In the genomic region with DNA sequence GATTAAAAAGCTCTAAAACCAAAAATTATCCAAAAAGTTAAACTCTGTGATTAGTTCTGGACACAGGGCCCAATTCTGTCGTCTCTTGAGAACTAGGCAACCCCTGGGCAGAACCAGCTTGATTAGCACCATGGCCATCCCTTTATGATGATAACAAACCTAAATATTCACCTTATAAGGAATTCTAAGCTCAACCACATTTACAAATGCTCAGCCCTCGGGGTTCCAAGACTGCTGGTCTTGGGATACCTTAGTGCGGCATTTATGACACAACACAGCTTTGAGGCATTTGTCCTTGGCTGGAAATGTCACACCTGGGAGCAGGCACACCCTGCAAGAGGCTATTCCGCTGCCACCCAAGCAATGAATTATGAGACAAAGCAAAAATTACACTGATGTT, we compare ENCODE assay signal across 16 cellular contexts. TPM values are rescaled to one million over a fixed set of nuclear protein-coding genes. Genes with fewer than 3 reads are reported as not detected.
DNase-seq lines count a peak whose midpoint lies in the region; FAIRE-seq and TF ChIP-seq lines count a peak whose summit lies in the region.
"Had no signal": no experiment of that assay in that cellular context is flagged by ENCODE, and none has a peak within 500 bp of the region (broad histone marks: within the 10 kb centered on the region; RNA-seq: fewer than 3 reads in every experiment).

No MANE protein-coding gene starts in this region.

- no peak for TF ChIP-seq CTCF in type B pancreatic cell (conservative IDR thresholded peaks at IDR 0.05)

- H3K4me1 ChIP-seq in HUES6 (ENCODE audit: control insufficient read depth, insufficient read depth, low read length) (peaks cover 5% of the 10 kb centered on the region), iPS-18a (ENCODE audit: control insufficient read depth, low read depth, low read length) (peaks cover 11% of the 10 kb centered on the region), neuronal stem cell (ENCODE audit: control insufficient read depth in 2 of 2, insufficient read depth in 1 of 2, low read depth in 1 of 2, low read length in 2 of 2) (peaks cover 0 to 1% of the 10 kb centered on the region in 2 donors)
- H3K4me1 ChIP-seq: BE2C had no signal

- no peak overlapping the region for H4K91ac ChIP-seq in neuronal stem cell (ENCODE audit: low read depth, low read length, poor library complexity)

- H2AK5ac ChIP-seq in neuronal stem cell (ENCODE audit: low read depth, low read length): no peak overlapping the region

- H3K36me3 ChIP-seq in HUES6 (ENCODE audit: control insufficient read depth, insufficient read depth, low read length): peaks cover 23% of the 10 kb centered on the region
- peaks cover 24% of the 10 kb centered on the region for H3K36me3 ChIP-seq in iPS-18a (ENCODE audit: control insufficient read depth, low read depth, low read length)
- peaks cover 11 to 46% of the 10 kb centered on the region in 2 donors for H3K36me3 ChIP-seq in neuronal stem cell (replicated peaks in 1 of 2; ENCODE audit: control insufficient read depth in 2 of 2, insufficient read depth in 2 of 2, low read length in 2 of 2)

- CTCF ChIA-PET in activated CD4-positive, alpha-beta memory T cell treated with anti-CD3 and anti-CD28 coated beads, Interleukin-2, amount 10 ng/mL, durations not matched to agents 7 days and 5 days (lab: Charles Lee): no interaction called here

- H3K4ac ChIP-seq in neuronal stem cell (ENCODE audit: low read length): no peak overlapping the region

- H3K27me3 Mint-ChIP-seq in type B pancreatic cell: no peaks in the 10 kb centered on the region
- H3K27me3 Mint-ChIP-seq in activated CD4-positive, alpha-beta memory T cell treated with anti-CD3 and anti-CD28 coated beads, Interleukin-2, amount 10 ng/mL, durations not matched to agents 7 days and 5 days: no peaks in the 10 kb centered on the region
- H3K27me3 Mint-ChIP-seq: CD4-positive, alpha-beta memory T cell; IgD-negative memory B cell had no signal

- H3K9me3 ChIP-seq in HUES6 (ENCODE audit: control insufficient read depth, insufficient read depth, low read depth, low read length): no peaks in the 10 kb centered on the region
- no peaks in the 10 kb centered on the region for H3K9me3 ChIP-seq in iPS-18a (ENCODE audit: control insufficient read depth, low read depth, low read length)
- H3K9me3 ChIP-seq in neuronal stem cell (replicated peaks in 1 of 2; ENCODE audit: control insufficient read depth in 2 of 2, insufficient read depth in 1 of 2, low read depth in 1 of 2, low read length in 2 of 2): peaks cover 0 to 3% of the 10 kb centered on the region in 2 donors
- H3K9me3 ChIP-seq: BE2C had no signal

- no peak overlapping the region for H2AFZ ChIP-seq in neuronal stem cell (ENCODE audit: low read length)

- no peak for TF ChIP-seq POLR2A in GM12892 (IDR thresholded peaks at IDR 0.05; ENCODE audit: low read depth, low read length)

- no peaks in the 10 kb centered on the region for H3K79me1 ChIP-seq in neuronal stem cell (ENCODE audit: low read depth, low read length)

- peaks cover 21% of the 10 kb centered on the region for H3K36me3 Mint-ChIP-seq in type B pancreatic cell
- H3K36me3 Mint-ChIP-seq in activated CD4-positive, alpha-beta memory T cell treated with anti-CD3 and anti-CD28 coated beads, Interleukin-2, amount 10 ng/mL, durations not matched to agents 7 days and 5 days (ENCODE audit: low read depth): peaks cover 8% of the 10 kb centered on the region

- FAIRE-seq in GM12892 (lab: Jason Lieb, UNC): peak; percentile 5
- FAIRE-seq: A204.1, GM19239, H54 had no signal

- POLR2A ChIA-PET in activated CD4-positive, alpha-beta memory T cell treated with anti-CD3 and anti-CD28 coated beads, Interleukin-2, amount 10 ng/mL, durations not matched to agents 7 days and 5 days (lab: Charles Lee): no interaction called here

- no peaks in the 10 kb centered on the region for H3K9me3 Mint-ChIP-seq in type B pancreatic cell
- H3K9me3 Mint-ChIP-seq in activated CD4-positive, alpha-beta memory T cell treated with anti-CD3 and anti-CD28 coated beads, Interleukin-2, amount 10 ng/mL, durations not matched to agents 7 days and 5 days: no peaks in the 10 kb centered on the region
- H3K9me3 Mint-ChIP-seq: CD4-positive, alpha-beta memory T cell; IgD-negative memory B cell had no signal

- no peak overlapping the region for H2BK5ac ChIP-seq in neuronal stem cell (ENCODE audit: low read length)

- no peak overlapping the region for H2BK120ac ChIP-seq in neuronal stem cell (ENCODE audit: low read depth, low read length)

- no peaks in the 10 kb centered on the region for H3K4me1 Mint-ChIP-seq in type B pancreatic cell (ENCODE audit: unreplicated experiment)
- no peaks in the 10 kb centered on the region for H3K4me1 Mint-ChIP-seq in activated CD4-positive, alpha-beta memory T cell treated with anti-CD3 and anti-CD28 coated beads, Interleukin-2, amount 10 ng/mL, durations not matched to agents 7 days and 5 days
- H3K4me1 Mint-ChIP-seq: CD4-positive, alpha-beta memory T cell; IgD-negative memory B cell had no signal

- no peak overlapping the region for H3K4me3 ChIP-seq in HUES6 (ENCODE audit: low read depth, low read length)
- no peak overlapping the region for H3K4me3 ChIP-seq in iPS-18a (ENCODE audit: low read length)
- H3K4me3 ChIP-seq in neuronal stem cell (ENCODE audit: low read length in 2 of 2): no peak overlapping the region

- H3K9ac ChIP-seq in HUES6 (ENCODE audit: low read length): no peak overlapping the region
- H3K9ac ChIP-seq in iPS-18a (ENCODE audit: low read length): no peak overlapping the region
- no peak overlapping the region for H3K9ac ChIP-seq in neuronal stem cell (ENCODE audit: low read depth, low read length, poor library complexity)

- H3K14ac ChIP-seq in neuronal stem cell (ENCODE audit: low read length): no peak overlapping the region

- H3K23ac ChIP-seq in neuronal stem cell (ENCODE audit: low read depth, low read length, poor library complexity): no peak overlapping the region

- H3K27me3 ChIP-seq in HUES6 (ENCODE audit: control insufficient read depth, insufficient read depth, low read length): no peaks in the 10 kb centered on the region
- no peaks in the 10 kb centered on the region for H3K27me3 ChIP-seq in iPS-18a (ENCODE audit: control insufficient read depth, insufficient read depth, low read length)
- H3K27me3 ChIP-seq in neuronal stem cell (ENCODE audit: control insufficient read depth in 3 of 3, insufficient read depth in 3 of 3, low read depth in 1 of 3, low read length in 3 of 3): no peaks in the 10 kb centered on the region
- H3K27me3 ChIP-seq: BE2C had no signal

- no peak overlapping the region for H4K8ac ChIP-seq in neuronal stem cell (ENCODE audit: low read depth, low read length)

- H3K4me2 ChIP-seq in neuronal stem cell (ENCODE audit: insufficient read depth, low read length, poor library complexity, severe bottlenecking): no peak overlapping the region

- DNase-seq in GM12892 (ENCODE audit: insufficient read length) (no peak), type B pancreatic cell (ENCODE audit: extremely low spot score, unreplicated experiment) (no peak), NOMO-1 treated with DMSO at 0.1 percent for 48 hours (lab: John Stamatoyannopoulos, UW; ENCODE audit: unreplicated experiment) (no peak), neuronal stem cell (ENCODE audit: low spot score) (no peak)
- no peak for DNase-seq in activated CD4-positive, alpha-beta memory T cell treated with anti-CD3 and anti-CD28 coated beads, Interleukin-2, amount 10 ng/mL, durations not matched to agents 7 days and 5 days
- DNase-seq: BE2C; CD4-positive, alpha-beta memory T cell; DMS79; GDM1 had no signal

- H2BK12ac ChIP-seq in neuronal stem cell (ENCODE audit: low read length): no peak overlapping the region

- no peak overlapping the region for H3K18ac ChIP-seq in neuronal stem cell (ENCODE audit: low read length)

- no peak overlapping the region for H2BK15ac ChIP-seq in neuronal stem cell (ENCODE audit: low read length)

- H3K27ac ChIP-seq in HUES6 (ENCODE audit: low read depth, low read length) (peak overlapping the region; percentile 51), iPS-18a (ENCODE audit: low read length) (peak overlapping the region; percentile 62), neuronal stem cell (replicated peaks; ENCODE audit: low read length) (no peak overlapping the region)
- H3K27ac ChIP-seq: C4-2B had no signal

- H3K4me3 Mint-ChIP-seq in type B pancreatic cell: no peak overlapping the region
- no peak overlapping the region for H3K4me3 Mint-ChIP-seq in activated CD4-positive, alpha-beta memory T cell treated with anti-CD3 and anti-CD28 coated beads, Interleukin-2, amount 10 ng/mL, durations not matched to agents 7 days and 5 days
- H3K4me3 Mint-ChIP-seq: CD4-positive, alpha-beta memory T cell; IgD-negative memory B cell had no signal

- no CpG with 5 or more reads among the region's 4 CpGs for WGBS in neuronal stem cell (ENCODE audit: extremely low coverage in 2 of 2, insufficient read length in 2 of 2, insufficient replicate concordance in 1 of 2), 2 donors

- H3K27ac Mint-ChIP-seq in type B pancreatic cell: peak overlapping the region; percentile 55
- no peak overlapping the region for H3K27ac Mint-ChIP-seq in activated CD4-positive, alpha-beta memory T cell treated with anti-CD3 and anti-CD28 coated beads, Interleukin-2, amount 10 ng/mL, durations not matched to agents 7 days and 5 days
- H3K27ac Mint-ChIP-seq: IgD-negative memory B cell had no signal

RNA-seq across cellular contexts. Expression of a gene that starts 27.5 kb away (rescaled TPM):
- polyA plus RNA-seq in GM12892 (2012; ENCODE audit: missing spikeins): 4.1 TPM
- total RNA-seq in type B pancreatic cell (ENCODE audit: low replicate concordance): 3.7 and 5.2 TPM in 2 replicates
- 1 to 10 TPM; 4.7 to 5.4 TPM for total RNA-seq in activated CD4-positive, alpha-beta memory T cell treated with anti-CD3 and anti-CD28 coated beads, Interleukin-2, amount 10 ng/mL, durations not matched to agents 7 days and 5 days
- 7.0 TPM for polyA plus RNA-seq in neuronal stem cell (2013, experiment 1 of 2)
- polyA plus RNA-seq in neuronal stem cell (2013, experiment 2 of 2): 7.0 TPM
